In genomic region chr6:31836676-31837611, GRCh38 we compare ENCODE assay signal across 8 cellular contexts. TPM values are rescaled to one million over a fixed set of nuclear protein-coding genes. Genes with fewer than 3 reads are reported as not detected.
DNase-seq lines count a peak whose midpoint lies in the region; ATAC-seq, FAIRE-seq and TF ChIP-seq lines count a peak whose summit lies in the region.

No MANE protein-coding gene starts in this region.

- peaks cover 52% of the 10 kb centered on the region for H4K20me1 ChIP-seq in IMR-90 (ENCODE audit: insufficient read depth, low read length)
- H4K20me1 ChIP-seq in K562 (replicated peaks; ENCODE audit: control insufficient read depth, insufficient read depth, low read length), result peaks cover 30% of the 10 kb centered on the region

- H3K4me1 ChIP-seq in IMR-90 (ENCODE audit: control insufficient read depth, insufficient read depth, low read length) (peaks cover 11% of the 10 kb centered on the region), K562 (replicated peaks in 1 of 2; ENCODE audit: control insufficient read depth in 2 of 2, insufficient read depth in 2 of 2, low read length in 2 of 2) (peaks cover 31 to 53% of the 10 kb centered on the region in 2 experiments), urinary bladder (ENCODE audit: insufficient read depth) (peaks cover 5% of the 10 kb centered on the region)

- H3K4me3 ChIP-seq in IMR-90 (ENCODE audit: insufficient read depth, low read depth, low read length) (peak overlapping the region; percentile 93), K562 (peak overlapping the region; percentile 85), lower leg skin (ENCODE audit: low read depth, poor library complexity, severe bottlenecking) (peak overlapping the region; percentile 18), urinary bladder (ENCODE audit: low read depth, low read length) (peak overlapping the region; percentile 85)

- H3K36me3 ChIP-seq in IMR-90 (ENCODE audit: control insufficient read depth, insufficient read depth, low read length) (peaks cover 43% of the 10 kb centered on the region), K562 (ENCODE audit: control insufficient read depth, insufficient read depth, low read length) (peaks cover 60% of the 10 kb centered on the region), urinary bladder (ENCODE audit: insufficient read depth) (no peaks in the 10 kb centered on the region)

- H2BK120ac ChIP-seq in IMR-90 (ENCODE audit: low read depth, low read length), result no peak overlapping the region

- H3K9ac ChIP-seq in IMR-90 (ENCODE audit: low read depth, low read length) (peak overlapping the region; percentile 98), K562 (ENCODE audit: insufficient read depth in 1 of 2, low read depth in 2 of 2, low read length in 2 of 2) (peak overlapping the region; percentile 98 to 100)

- no peak overlapping the region for H2BK5ac ChIP-seq in IMR-90 (ENCODE audit: low read depth, low read length, poor library complexity, severe bottlenecking)

- peak overlapping the region; percentile 94 for H3K4me2 ChIP-seq in IMR-90 (ENCODE audit: low read depth, low read length)
- peak overlapping the region; percentile 94 for H3K4me2 ChIP-seq in K562 (ENCODE audit: insufficient read depth, low read length)

- no peak for FAIRE-seq in K562 (lab: Jason Lieb, UNC)

- H3K23ac ChIP-seq in IMR-90 (ENCODE audit: low read depth, low read length), result peak overlapping the region; percentile 52; the same call in 1 of the 2 replicates

- H3K14ac ChIP-seq in IMR-90 (replicated peaks; ENCODE audit: low read depth, low read length), result peak overlapping the region; percentile 2

- no peak overlapping the region for H2AK9ac ChIP-seq in IMR-90 (replicated peaks; ENCODE audit: low read depth, low read length, poor library complexity)

- H3K9me1 ChIP-seq in IMR-90 (ENCODE audit: insufficient read depth, low read length) (peaks cover 7% of the 10 kb centered on the region), K562 (ENCODE audit: control insufficient read depth, insufficient read depth, low read length) (no peaks in the 10 kb centered on the region)

- no peak overlapping the region for H2BK20ac ChIP-seq in IMR-90 (ENCODE audit: low read depth, low read length)

- in situ Hi-C loops in IMR-90 (cut with MboI; ENCODE audit: low sequenced_read_pairs), result loop anchor here (10.0 kb wide), 2 partner anchors 152 to 292 kb away; partner anchors contain the start of genes ATP6V1G2, DDX39B, LY6G5C and NFKBIL1
- in situ Hi-C loops in K562 (cut with MboI), result no loop called here

- intact Hi-C loops in IMR-90 (cut with micrococcal nuclease), result no loop called here
- intact Hi-C loops in K562 (cut with micrococcal nuclease), result no loop called here
- intact Hi-C loops in lower leg skin (cut with DNase I; ENCODE audit: low total_unique reads), result no loop called here

- DNase-seq in AG08396 (ENCODE audit: low spot score), result peak; percentile 53
- peak; percentile 67 for DNase-seq in IMR-90
- peak in 3 of 4 experiments; percentile 54 to 69 (median 64) for DNase-seq in K562 (ENCODE audit: extremely low read depth in 1 of 4, low spot score in 3 of 4)
- no peak for DNase-seq in lower leg skin (ENCODE audit: low spot score in 2 of 2)
- DNase-seq in stimulated activated CD4-positive, alpha-beta T cell treated with anti-CD3 and anti-CD28 coated beads, Interleukin-4, amount 100 ng/mL, for 4 hours, result no peak
- DNase-seq in NCI-H187 treated with DMSO at 0.1 percent for 48 hours (lab: John Stamatoyannopoulos, UW), result no peak

- no peaks in the 10 kb centered on the region for H3K9me3 ChIP-seq in IMR-90 (ENCODE audit: control insufficient read depth, insufficient read depth, low read length)
- no peaks in the 10 kb centered on the region; the same call in 1 of the 2 replicates for H3K9me3 ChIP-seq in K562 (replicated peaks; ENCODE audit: control insufficient read depth, insufficient read depth, low read depth, low read length)

- peaks cover 22 to 43% of the 10 kb centered on the region in 2 experiments; a peak in 3 of 4 replicates for H3K79me1 ChIP-seq in IMR-90 (ENCODE audit: low read depth in 1 of 2, low read length in 2 of 2)

- no peak for TF ChIP-seq POLR2A in IMR-90 (IDR thresholded peaks at IDR 0.05; ENCODE audit: low read depth, low read length)
- TF ChIP-seq POLR2A in K562 (conservative IDR thresholded peaks at IDR 0.05), result peak; percentile 1; the same call in 1 of the 2 replicates
- TF ChIP-seq POLR2A in lower leg skin (IDR thresholded peaks at IDR 0.05), result no peak

- BruUV-seq in IMR-90 (replicated peaks; lab: Mats Ljungman, UMichigan) (no TSS peak), K562 (replicated peaks; lab: Mats Ljungman, UMichigan) (no TSS peak)

- TF ChIP-seq EP300 in K562 (IDR thresholded peaks at IDR 0.05; ENCODE audit: low read length), result no peak

- peak overlapping the region; percentile 58; the same call in 1 of the 2 replicates for H3K27ac ChIP-seq in IMR-90 (ENCODE audit: insufficient read depth, low read length)
- peak overlapping the region; percentile 88 for H3K27ac ChIP-seq in K562 (ENCODE audit: extremely low read depth, low read depth, low read length)
- H3K27ac ChIP-seq in urinary bladder (ENCODE audit: low read depth), result no peak overlapping the region

- CTCF ChIA-PET in IMR-90 (lab: Yijun Ruan, JAX) (interaction anchor here (0.6 kb wide), 1 partner anchor 141 kb away, joined by 4 read pairs; no protein-coding TSS in a partner anchor), K562 (lab: Yijun Ruan, JAX; ENCODE audit: low intra/inter-chr PET ratio) (interaction anchor here (0.9 to 1.0 kb wide), 2 partner anchors 27 to 65 kb away, joined by 3 read pairs; no protein-coding TSS in a partner anchor)

- H3K27me3 ChIP-seq in IMR-90 (ENCODE audit: control insufficient read depth, insufficient read depth, low read length), result no peaks in the 10 kb centered on the region
- no peaks in the 10 kb centered on the region for H3K27me3 ChIP-seq in K562 (ENCODE audit: control insufficient read depth in 2 of 2, insufficient read depth in 2 of 2, low read length in 2 of 2)

- TF ChIP-seq RAD21 in IMR-90 (IDR thresholded peaks at IDR 0.05; ENCODE audit: low read length), result 0 out of 2 replicates have a peak, but pooled peaks have one; percentile 5
- TF ChIP-seq RAD21 in K562 (CRISPR knock-in tag; conservative IDR thresholded peaks at IDR 0.05 in 1 of 2, IDR thresholded peaks at IDR 0.05 in 1 of 2), result peak; percentile 29 to 32; a peak in 1 of 4 replicates

- WGBS in IMR-90 (ENCODE audit: extremely low coverage in 2 of 2, insufficient read length in 1 of 2), 2 experiments, result 27% methylated on average over 4 of the region's 11 CpGs; no CpG with 5 or more reads in 1 of the 2 experiments
- WGBS in K562 (ENCODE audit: insufficient coverage, low coverage, missing lambda C conversion rate), result under 1% methylated on average over 11 of the region's 11 CpGs
- 25 to 26% methylated on average over 11 of the region's 11 CpGs for WGBS in lower leg skin, 2 donors
- 15% methylated on average over 11 of the region's 11 CpGs for WGBS in urinary bladder

- POLR2A ChIA-PET in IMR-90 (lab: Charles Lee; ENCODE audit: unreplicated experiment) (interaction anchor here (0.8 kb wide), 1 partner anchor 20 kb away, joined by 3 read pairs; no protein-coding TSS in a partner anchor), K562 (lab: Yijun Ruan, JAX) (interaction anchor here (0.6 to 13.1 kb wide), 37 partner anchors 9 to 295 kb away, joined by 3 to 229 read pairs (median 5); partner anchors contain the start of genes ABHD16A, APOM, BAG6 and C6orf47)

- no peak overlapping the region for H2BK15ac ChIP-seq in IMR-90 (ENCODE audit: low read depth, low read length)

- H4K8ac ChIP-seq in IMR-90 (ENCODE audit: low read depth in 2 of 2, low read length in 2 of 2), result no peak overlapping the region

- peaks cover 68% of the 10 kb centered on the region for H3K79me2 ChIP-seq in K562 (ENCODE audit: control insufficient read depth, insufficient read depth, low read length)

- peak overlapping the region; percentile 33; the same call in 1 of the 2 replicates for H3K56ac ChIP-seq in IMR-90 (ENCODE audit: extremely low read depth, insufficient read depth, low read length)

- H4K91ac ChIP-seq in IMR-90 (ENCODE audit: insufficient read depth, low read depth, low read length), result no peak overlapping the region

- H4K5ac ChIP-seq in IMR-90 (ENCODE audit: low read depth, low read length), result no peak overlapping the region

- dilution Hi-C loops in IMR-90 (cut with HindIII; ENCODE audit: low sequenced_read_pairs, unreplicated experiment), result no loop called here

- H2AK5ac ChIP-seq in IMR-90 (ENCODE audit: low read depth, low read length), result no peak overlapping the region; the same call in 1 of the 2 replicates

- 0 out of 2 replicates have a peak overlapping the region, but pooled peaks have one; percentile 2 for H3K4ac ChIP-seq in IMR-90 (ENCODE audit: low read depth, low read length)

- ATAC-seq in IMR-90 (ENCODE audit: low read depth) (peak; percentile 25), K562 (no peak), GM21390 (IDR thresholded peaks at IDR 0.05; ENCODE audit: unreplicated experiment) (no peak)

- peak; percentile 25; the same call in 1 of the 2 replicates for TF ChIP-seq CTCF in IMR-90 (conservative IDR thresholded peaks at IDR 0.05; ENCODE audit: low read depth, low read length)
- peak; percentile 0 to 40 (median 27); a peak in 3 of 6 replicates for TF ChIP-seq CTCF in K562 (IDR thresholded peaks at IDR 0.05 in 2 of 3, conservative IDR thresholded peaks at IDR 0.05 in 1 of 3; ENCODE audit: insufficient read depth in 2 of 3, low read depth in 1 of 3, low read length in 3 of 3)
- TF ChIP-seq CTCF in lower leg skin (IDR thresholded peaks at IDR 0.05), result no peak

- no peak overlapping the region for H2AFZ ChIP-seq in IMR-90 (replicated peaks; ENCODE audit: low read length, poor library complexity)
- H2AFZ ChIP-seq in K562 (ENCODE audit: low read depth, low read length), result no peak overlapping the region

- no peak overlapping the region for H3K18ac ChIP-seq in IMR-90 (ENCODE audit: low read depth, low read length)

RNA-seq across cellular contexts. Expression of gene HSPA1B, which starts 9.4 kb away (rescaled TPM):
- total RNA-seq in IMR-90 (2012; rRNA removed) (93.6 and 118 TPM in 2 replicates), K562 (2014; rRNA removed) (197 and 320 TPM in 2 replicates), K562 (2014; rRNA removed; fragmentation: Illumina TruSeq; extraction: Trizol) (24.2 and 51.2 TPM in 2 replicates), K562 (2015; rRNA removed; fragmentation: Illumina TruSeq; extraction: Trizol) (164 and 185 TPM in 2 replicates), K562 (2021) (227 and 299 TPM in 2 replicates), lower leg skin (100 to 1,000 TPM; 378 to 549 (median 420) TPM), urinary bladder (137 TPM)
- polyA plus RNA-seq in IMR-90 (2012; rRNA removed) (59.4 and 61.1 TPM in 2 replicates), K562 (2011; rRNA removed) (35.3 and 91.9 TPM in 2 replicates), K562 (2014; fragmentation: Illumina TruSeq; extraction: Trizol) (49.0 and 89.3 TPM in 2 replicates), K562 (2014; fragmentation: Nextera tagmentation; extraction: Ambion mirVana) (under 1 TPM; 0.27 to 0.62 TPM), K562 (2014; rRNA removed) (81.7 and 86.4 TPM in 2 replicates), urinary bladder (269 TPM)
- 37.3 and 63.5 TPM in 2 replicates for polyA plus RNA-seq in IMR-90 (2012; cell fraction: cytosol; rRNA removed)
- polyA plus RNA-seq in IMR-90 (2012; cell fraction: nucleus; rRNA removed; ENCODE audit: low replicate concordance), result 23.4 and 49.3 TPM in 2 replicates
- total RNA-seq in K562 (2011; cell fraction: chromatin; rRNA removed; ENCODE audit: low replicate concordance), result 76.7 and 167 TPM in 2 replicates
- total RNA-seq in K562 (2011; cell fraction: nucleolus; rRNA removed), result 343 and 450 TPM in 2 replicates
- total RNA-seq in K562 (2011; cell fraction: nucleoplasm; rRNA removed), result 165 and 255 TPM in 2 replicates
- 65.1 and 127 TPM in 2 replicates for polyA plus RNA-seq in K562 (2011; cell fraction: cytosol; rRNA removed)
- polyA plus RNA-seq in K562 (2011; cell fraction: nucleus; rRNA removed), result 111 and 176 TPM in 2 replicates
- 222 and 255 TPM in 2 replicates for polyA plus RNA-seq in K562 (2012)
- 85.7 and 121 TPM in 2 replicates for polyA minus RNA-seq in K562 (2011; rRNA and poly(A)+ RNA removed)
- 213 and 255 TPM in 2 replicates for polyA minus RNA-seq in K562 (2011; cell fraction: cytosol; rRNA and poly(A)+ RNA removed)
- polyA minus RNA-seq in K562 (2011; cell fraction: nucleus; rRNA and poly(A)+ RNA removed), result 72.7 and 209 TPM in 2 replicates

RNA-seq across cellular contexts. Expression of gene HSPA1A, which starts 21.6 kb away (rescaled TPM):
- total RNA-seq in IMR-90 (2012; rRNA removed) (94.6 and 102 TPM in 2 replicates), K562 (2014; rRNA removed) (230 and 366 TPM in 2 replicates), K562 (2014; rRNA removed; fragmentation: Illumina TruSeq; extraction: Trizol) (37.8 and 69.6 TPM in 2 replicates), K562 (2015; rRNA removed; fragmentation: Illumina TruSeq; extraction: Trizol) (273 TPM in 2 replicates), K562 (2021) (265 and 360 TPM in 2 replicates), lower leg skin (100 to 1,000 TPM; 237 to 342 (median 321) TPM), urinary bladder (152 TPM)
- polyA plus RNA-seq in IMR-90 (2012; rRNA removed) (93.1 and 95.3 TPM in 2 replicates), K562 (2011; rRNA removed) (101 and 215 TPM in 2 replicates), K562 (2014; fragmentation: Illumina TruSeq; extraction: Trizol) (107 and 158 TPM in 2 replicates), K562 (2014; fragmentation: Nextera tagmentation; extraction: Ambion mirVana) (1 to 10 TPM; 2.2 to 4.1 TPM), K562 (2014; rRNA removed) (158 and 192 TPM in 2 replicates), urinary bladder (374 TPM)
- 64.7 and 107 TPM in 2 replicates for polyA plus RNA-seq in IMR-90 (2012; cell fraction: cytosol; rRNA removed)
- polyA plus RNA-seq in IMR-90 (2012; cell fraction: nucleus; rRNA removed; ENCODE audit: low replicate concordance), result 39.6 and 77.5 TPM in 2 replicates
- 90.0 and 172 TPM in 2 replicates for total RNA-seq in K562 (2011; cell fraction: chromatin; rRNA removed; ENCODE audit: low replicate concordance)
- total RNA-seq in K562 (2011; cell fraction: nucleolus; rRNA removed), result 284 and 343 TPM in 2 replicates
- 203 and 274 TPM in 2 replicates for total RNA-seq in K562 (2011; cell fraction: nucleoplasm; rRNA removed)
- polyA plus RNA-seq in K562 (2011; cell fraction: cytosol; rRNA removed), result 154 and 272 TPM in 2 replicates
- 168 and 272 TPM in 2 replicates for polyA plus RNA-seq in K562 (2011; cell fraction: nucleus; rRNA removed)
- polyA plus RNA-seq in K562 (2012), result 308 and 430 TPM in 2 replicates
- 86.6 and 87.6 TPM in 2 replicates for polyA minus RNA-seq in K562 (2011; rRNA and poly(A)+ RNA removed)
- polyA minus RNA-seq in K562 (2011; cell fraction: cytosol; rRNA and poly(A)+ RNA removed), result 195 and 284 TPM in 2 replicates
- 57.8 and 195 TPM in 2 replicates for polyA minus RNA-seq in K562 (2011; cell fraction: nucleus; rRNA and poly(A)+ RNA removed)

RNA-seq across cellular contexts. Expression of gene HSPA1L, which starts 21.9 kb away (rescaled TPM):
- total RNA-seq in IMR-90 (2012; rRNA removed) (1.3 and 1.4 TPM in 2 replicates), K562 (2014; rRNA removed) (0.82 and 1.0 TPM in 2 replicates), K562 (2014; rRNA removed; fragmentation: Illumina TruSeq; extraction: Trizol) (0.70 and 1.3 TPM in 2 replicates), K562 (2015; rRNA removed; fragmentation: Illumina TruSeq; extraction: Trizol) (1.1 and 1.3 TPM in 2 replicates), K562 (2021) (1.0 and 1.1 TPM in 2 replicates), lower leg skin (1 to 10 TPM; 1.3 to 2.3 (median 1.8) TPM), urinary bladder (2.5 TPM)
- polyA plus RNA-seq in IMR-90 (2012; rRNA removed) (0.97 and 1.0 TPM in 2 replicates), K562 (2011; rRNA removed) (2.0 and 2.2 TPM in 2 replicates), K562 (2014; fragmentation: Illumina TruSeq; extraction: Trizol) (1.5 and 2.1 TPM in 2 replicates), K562 (2014; fragmentation: Nextera tagmentation; extraction: Ambion mirVana) (under 1 TPM; 0.14 to 0.34 TPM), K562 (2014; rRNA removed) (1.3 and 1.7 TPM in 2 replicates), urinary bladder (2.9 TPM)
- 0.45 and 0.54 TPM in 2 replicates for polyA plus RNA-seq in IMR-90 (2012; cell fraction: cytosol; rRNA removed)
- polyA plus RNA-seq in IMR-90 (2012; cell fraction: nucleus; rRNA removed; ENCODE audit: low replicate concordance), result 0.27 and 0.68 TPM in 2 replicates
- 0.97 and 1.8 TPM in 2 replicates for total RNA-seq in K562 (2011; cell fraction: chromatin; rRNA removed; ENCODE audit: low replicate concordance)
- total RNA-seq in K562 (2011; cell fraction: nucleolus; rRNA removed), result 0.67 and 0.79 TPM in 2 replicates
- 0.88 and 0.92 TPM in 2 replicates for total RNA-seq in K562 (2011; cell fraction: nucleoplasm; rRNA removed)
- 1.5 and 2.2 TPM in 2 replicates for polyA plus RNA-seq in K562 (2011; cell fraction: cytosol; rRNA removed)
- 1.2 and 1.5 TPM in 2 replicates for polyA plus RNA-seq in K562 (2011; cell fraction: nucleus; rRNA removed)
- 2.3 and 3.1 TPM in 2 replicates for polyA plus RNA-seq in K562 (2012)
- polyA minus RNA-seq in K562 (2011; rRNA and poly(A)+ RNA removed), result 2.5 and 3.0 TPM in 2 replicates
- 1.2 and 1.4 TPM in 2 replicates for polyA minus RNA-seq in K562 (2011; cell fraction: cytosol; rRNA and poly(A)+ RNA removed)
- 0.13 and 0.78 TPM in 2 replicates for polyA minus RNA-seq in K562 (2011; cell fraction: nucleus; rRNA and poly(A)+ RNA removed)

RNA-seq across cellular contexts. Expression of gene NEU1, which starts 25.7 kb away (rescaled TPM):
- 23.6 and 28.5 TPM in 2 replicates for total RNA-seq in IMR-90 (2012; rRNA removed)
- polyA plus RNA-seq in IMR-90 (2012; rRNA removed), result 36.2 and 37.3 TPM in 2 replicates
- polyA plus RNA-seq in IMR-90 (2012; cell fraction: cytosol; rRNA removed), result 32.0 and 40.9 TPM in 2 replicates
- polyA plus RNA-seq in IMR-90 (2012; cell fraction: nucleus; rRNA removed; ENCODE audit: low replicate concordance), result 19.7 and 24.8 TPM in 2 replicates
- total RNA-seq in K562 (2011; cell fraction: chromatin; rRNA removed; ENCODE audit: low replicate concordance), result 67.7 and 179 TPM in 2 replicates
- 199 and 231 TPM in 2 replicates for total RNA-seq in K562 (2011; cell fraction: nucleolus; rRNA removed)
- total RNA-seq in K562 (2011; cell fraction: nucleoplasm; rRNA removed), result 148 and 162 TPM in 2 replicates
- total RNA-seq in K562 (2014; rRNA removed), result 50.3 and 54.0 TPM in 2 replicates
- 30.9 and 33.6 TPM in 2 replicates for total RNA-seq in K562 (2014; rRNA removed; fragmentation: Illumina TruSeq; extraction: Trizol)
- total RNA-seq in K562 (2015; rRNA removed; fragmentation: Illumina TruSeq; extraction: Trizol), result 63.9 and 64.3 TPM in 2 replicates
- total RNA-seq in K562 (2021), result 44.8 and 51.0 TPM in 2 replicates
- polyA plus RNA-seq in K562 (2011; rRNA removed), result 67.8 and 79.4 TPM in 2 replicates
- 96.7 and 120 TPM in 2 replicates for polyA plus RNA-seq in K562 (2011; cell fraction: cytosol; rRNA removed)
- polyA plus RNA-seq in K562 (2011; cell fraction: nucleus; rRNA removed), result 72.0 and 94.4 TPM in 2 replicates
- 72.5 and 193 TPM in 2 replicates for polyA plus RNA-seq in K562 (2012)
- polyA plus RNA-seq in K562 (2014; fragmentation: Illumina TruSeq; extraction: Trizol), result 53.4 and 60.3 TPM in 2 replicates
- polyA plus RNA-seq in K562 (2014; fragmentation: Nextera tagmentation; extraction: Ambion mirVana), result 10 to 100 TPM; 14.8 to 20.6 TPM
- polyA plus RNA-seq in K562 (2014; rRNA removed), result 51.5 and 51.9 TPM in 2 replicates
- 39.7 and 44.9 TPM in 2 replicates for polyA minus RNA-seq in K562 (2011; rRNA and poly(A)+ RNA removed)
- polyA minus RNA-seq in K562 (2011; cell fraction: cytosol; rRNA and poly(A)+ RNA removed), result 32.9 and 34.4 TPM in 2 replicates
- 21.7 and 26.9 TPM in 2 replicates for polyA minus RNA-seq in K562 (2011; cell fraction: nucleus; rRNA and poly(A)+ RNA removed)
- total RNA-seq in lower leg skin, result 10 to 100 TPM; 29.1 to 47.6 (median 39.6) TPM
- total RNA-seq in urinary bladder, result 18.4 TPM
- 52.1 TPM for polyA plus RNA-seq in urinary bladder

RNA-seq across cellular contexts. Expression of gene LSM2, which starts 30.2 kb away (rescaled TPM):
- 48.0 and 56.3 TPM in 2 replicates for total RNA-seq in IMR-90 (2012; rRNA removed)
- polyA plus RNA-seq in IMR-90 (2012; rRNA removed), result 55.0 and 61.0 TPM in 2 replicates
- 54.6 and 56.8 TPM in 2 replicates for polyA plus RNA-seq in IMR-90 (2012; cell fraction: cytosol; rRNA removed)
- 13.0 and 15.1 TPM in 2 replicates for polyA plus RNA-seq in IMR-90 (2012; cell fraction: nucleus; rRNA removed; ENCODE audit: low replicate concordance)
- 30.0 and 54.3 TPM in 2 replicates for total RNA-seq in K562 (2011; cell fraction: chromatin; rRNA removed; ENCODE audit: low replicate concordance)
- 63.9 and 68.4 TPM in 2 replicates for total RNA-seq in K562 (2011; cell fraction: nucleolus; rRNA removed)
- 72.4 and 107 TPM in 2 replicates for total RNA-seq in K562 (2011; cell fraction: nucleoplasm; rRNA removed)
- total RNA-seq in K562 (2014; rRNA removed), result 163 and 271 TPM in 2 replicates
- 244 and 250 TPM in 2 replicates for total RNA-seq in K562 (2014; rRNA removed; fragmentation: Illumina TruSeq; extraction: Trizol)
- total RNA-seq in K562 (2015; rRNA removed; fragmentation: Illumina TruSeq; extraction: Trizol), result 195 and 196 TPM in 2 replicates
- 223 and 232 TPM in 2 replicates for total RNA-seq in K562 (2021)
- polyA plus RNA-seq in K562 (2011; rRNA removed), result 154 and 184 TPM in 2 replicates
- 318 and 368 TPM in 2 replicates for polyA plus RNA-seq in K562 (2011; cell fraction: cytosol; rRNA removed)
- 114 and 133 TPM in 2 replicates for polyA plus RNA-seq in K562 (2011; cell fraction: nucleus; rRNA removed)
- 208 and 220 TPM in 2 replicates for polyA plus RNA-seq in K562 (2012)
- 223 and 256 TPM in 2 replicates for polyA plus RNA-seq in K562 (2014; fragmentation: Illumina TruSeq; extraction: Trizol)
- 100 to 1,000 TPM; 405 to 407 TPM for polyA plus RNA-seq in K562 (2014; fragmentation: Nextera tagmentation; extraction: Ambion mirVana)
- polyA plus RNA-seq in K562 (2014; rRNA removed), result 159 and 218 TPM in 2 replicates
- 135 and 188 TPM in 2 replicates for polyA minus RNA-seq in K562 (2011; rRNA and poly(A)+ RNA removed)
- 127 and 129 TPM in 2 replicates for polyA minus RNA-seq in K562 (2011; cell fraction: cytosol; rRNA and poly(A)+ RNA removed)
- 13.7 and 23.7 TPM in 2 replicates for polyA minus RNA-seq in K562 (2011; cell fraction: nucleus; rRNA and poly(A)+ RNA removed)
- total RNA-seq in lower leg skin, result 10 to 100 TPM; 24.7 to 34.5 (median 28.7) TPM
- total RNA-seq in urinary bladder, result 22.5 TPM
- polyA plus RNA-seq in urinary bladder, result 69.4 TPM

Comparison
In these comparisons a context has a peak if more than half of its experiments do, and no peak if none do; other contexts are left out.
1. DNase-seq: peak in AG08396 (single experiment), IMR-90 (single experiment) and K562 (3 of 4); none in lower leg skin (0 of 2), stimulated activated CD4-positive, alpha-beta T cell treated with anti-CD3 and anti-CD28 coated beads, Interleukin-4, amount 100 ng/mL, for 4 hours (0 of 2) and NCI-H187 treated with DMSO at 0.1 percent for 48 hours (single experiment).
2. H3K4me3 ChIP-seq: peak in every context shown above with its lines; median percentile 93 in IMR-90; 85 in K562; 85 in urinary bladder; 18 in lower leg skin.
3. CTCF ChIP-seq: peak in IMR-90 (single experiment) and K562 (3 of 3); none in lower leg skin (0 of 3).